Comparison of ENCODE assay signal across 8 cellular contexts in the genomic region with DNA sequence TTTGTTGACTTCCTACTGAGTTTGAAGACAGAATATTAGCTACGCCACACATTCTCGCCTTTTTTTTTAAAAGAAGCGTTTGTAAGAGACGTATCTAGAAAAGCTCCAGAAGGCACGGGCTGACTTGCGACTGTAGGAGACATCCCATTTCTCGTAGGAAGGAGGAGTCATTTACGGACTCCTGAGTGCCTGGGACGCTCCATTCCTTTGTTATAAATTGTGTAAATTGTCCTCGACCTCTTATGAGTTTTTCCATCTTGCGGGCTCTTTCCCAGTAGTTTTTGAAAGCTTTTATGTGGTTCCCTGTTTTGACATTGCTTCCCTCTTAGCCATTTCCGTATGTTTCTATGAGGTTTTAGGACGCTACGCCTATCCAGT. TPM values are rescaled to one million over a fixed set of nuclear protein-coding genes. Genes with fewer than 3 reads are reported as not detected.
DNase-seq lines count a peak whose midpoint lies in the region; ATAC-seq and TF ChIP-seq lines count a peak whose summit lies in the region.

No MANE protein-coding gene starts in this region.

- peak overlapping the region; percentile 35 for H3K27ac Mint-ChIP-seq in activated CD8-positive, alpha-beta memory T cell treated with anti-CD3 and anti-CD28 coated beads, Interleukin-2, amount 10 ng/mL, durations not matched to agents 7 days and 5 days

- DNase-seq in activated CD8-positive, alpha-beta memory T cell treated with anti-CD3 and anti-CD28 coated beads, Interleukin-2, amount 10 ng/mL, durations not matched to agents 7 days and 5 days: no peak
- DNase-seq in activated CD8-positive, alpha-beta memory T cell treated with anti-CD3 and anti-CD28 coated beads for 24 hours: no peak
- DNase-seq in SW480 (ENCODE audit: low spot score) (peak; percentile 42), fibroblast of pulmonary artery (ENCODE audit: low read depth) (peak; percentile 55), retinal pigment epithelial cell (ENCODE audit: low read depth) (no peak)
- no peak for DNase-seq in activated CD4-positive, alpha-beta T cell treated with anti-CD3 and anti-CD28 coated beads, Interleukin-2, amount 50 U/mL, for 4 hours

- TF ChIP-seq CTCF in fibroblast of pulmonary artery (IDR thresholded peaks at IDR 0.05; ENCODE audit: low read length, missing control alignments) (no peak), retinal pigment epithelial cell (conservative IDR thresholded peaks at IDR 0.05; ENCODE audit: low read depth, low read length) (no peak)

- CTCF ChIA-PET in activated CD8-positive, alpha-beta memory T cell treated with anti-CD3 and anti-CD28 coated beads, Interleukin-2, amount 10 ng/mL, durations not matched to agents 7 days and 5 days (lab: Charles Lee): interaction anchor here (0.7 to 4.2 kb wide), 6 partner anchors 9 to 261 kb away, joined by 3 to 28 read pairs (median 6); a partner anchor contains a TSS

- H3K9me3 Mint-ChIP-seq in activated CD8-positive, alpha-beta memory T cell treated with anti-CD3 and anti-CD28 coated beads, Interleukin-2, amount 10 ng/mL, durations not matched to agents 7 days and 5 days (ENCODE audit: low read depth): no peaks in the 10 kb centered on the region

- H3K36me3 Mint-ChIP-seq in activated CD8-positive, alpha-beta memory T cell treated with anti-CD3 and anti-CD28 coated beads, Interleukin-2, amount 10 ng/mL, durations not matched to agents 7 days and 5 days: peaks cover 27% of the 10 kb centered on the region

- no peak for ATAC-seq in activated CD8-positive, alpha-beta memory T cell treated with anti-CD3 and anti-CD28 coated beads, Interleukin-2, amount 10 ng/mL, durations not matched to agents 7 days and 5 days
- ATAC-seq in HG02642 (IDR thresholded peaks at IDR 0.05; ENCODE audit: poor library complexity, unreplicated experiment) (no peak), GM21528 (IDR thresholded peaks at IDR 0.05; ENCODE audit: low FRiP score, unreplicated experiment) (no peak)

- no peaks in the 10 kb centered on the region for H3K27me3 Mint-ChIP-seq in activated CD8-positive, alpha-beta memory T cell treated with anti-CD3 and anti-CD28 coated beads, Interleukin-2, amount 10 ng/mL, durations not matched to agents 7 days and 5 days

- peaks cover 55% of the 10 kb centered on the region for H3K4me1 Mint-ChIP-seq in activated CD8-positive, alpha-beta memory T cell treated with anti-CD3 and anti-CD28 coated beads, Interleukin-2, amount 10 ng/mL, durations not matched to agents 7 days and 5 days

- H3K4me3 Mint-ChIP-seq in activated CD8-positive, alpha-beta memory T cell treated with anti-CD3 and anti-CD28 coated beads, Interleukin-2, amount 10 ng/mL, durations not matched to agents 7 days and 5 days: peak overlapping the region; percentile 71

- H3K4me3 ChIP-seq in fibroblast of pulmonary artery (replicated peaks; ENCODE audit: low read depth, low read length) (peak overlapping the region; percentile 77), retinal pigment epithelial cell (ENCODE audit: low read length) (peak overlapping the region; percentile 80)

RNA-seq across cellular contexts. Expression of a gene that starts 1.0 kb away (rescaled TPM):
- 100 to 1,000 TPM; 113 to 123 TPM for total RNA-seq in activated CD8-positive, alpha-beta memory T cell treated with anti-CD3 and anti-CD28 coated beads, Interleukin-2, amount 10 ng/mL, durations not matched to agents 7 days and 5 days

RNA-seq across cellular contexts. Expression of a gene that starts 12.6 kb away (rescaled TPM):
- under 1 TPM; 0.26 to 0.91 TPM for total RNA-seq in activated CD8-positive, alpha-beta memory T cell treated with anti-CD3 and anti-CD28 coated beads, Interleukin-2, amount 10 ng/mL, durations not matched to agents 7 days and 5 days

RNA-seq across cellular contexts. Expression of a gene that starts 17.6 kb away (rescaled TPM):
- total RNA-seq in activated CD8-positive, alpha-beta memory T cell treated with anti-CD3 and anti-CD28 coated beads, Interleukin-2, amount 10 ng/mL, durations not matched to agents 7 days and 5 days: 10 to 100 TPM; 31.7 to 32.8 TPM

RNA-seq across cellular contexts. Expression of a gene that starts 33.5 kb away (rescaled TPM):
- total RNA-seq in activated CD8-positive, alpha-beta memory T cell treated with anti-CD3 and anti-CD28 coated beads, Interleukin-2, amount 10 ng/mL, durations not matched to agents 7 days and 5 days: 1 to 10 TPM; 3.9 to 4.4 TPM

RNA-seq across cellular contexts. Expression of a gene that starts 40.4 kb away (rescaled TPM):
- 100 to 1,000 TPM in 1 of 2 experiments, 10 to 100 TPM in 1; 96.8 to 116 TPM for total RNA-seq in activated CD8-positive, alpha-beta memory T cell treated with anti-CD3 and anti-CD28 coated beads, Interleukin-2, amount 10 ng/mL, durations not matched to agents 7 days and 5 days

Comparison
In these comparisons a context has a peak if more than half of its experiments do, and no peak if none do; other contexts are left out.
1. DNase-seq: peak in SW480 (single experiment) and fibroblast of pulmonary artery (single experiment); none in activated CD8-positive, alpha-beta memory T cell treated with anti-CD3 and anti-CD28 coated beads, Interleukin-2, amount 10 ng/mL, durations not matched to agents 7 days and 5 days (single experiment), activated CD8-positive, alpha-beta memory T cell treated with anti-CD3 and anti-CD28 coated beads for 24 hours (single experiment), retinal pigment epithelial cell (single experiment) and activated CD4-positive, alpha-beta T cell treated with anti-CD3 and anti-CD28 coated beads, Interleukin-2, amount 50 U/mL, for 4 hours (0 of 2).